ENCODE assay signal across 8 cellular contexts in genomic region chr3:180036678-180037455, GRCh38. TPM values are rescaled to one million over a fixed set of nuclear protein-coding genes. Genes with fewer than 3 reads are reported as not detected.
DNase-seq lines count a peak whose midpoint lies in the region; ATAC-seq and TF ChIP-seq lines count a peak whose summit lies in the region.

TSS of gene PEX5L (minus strand) at chr3:180036937. CDS start at chr3:180036599, 338 bp downstream.

- H2AFZ ChIP-seq in fibroblast of lung (ENCODE audit: low read length) = no peak within 1 kb of the TSS
- H2AFZ ChIP-seq in neural cell (ENCODE audit: low read depth, low read length) = peak within 1 kb of the TSS; percentile 51

- H3K79me2 ChIP-seq in fibroblast of lung (ENCODE audit: control insufficient read depth, insufficient read depth, low read length) (no peaks in the 10 kb centered on the region), neural cell (replicated peaks; ENCODE audit: insufficient read depth, low read length) (no peaks in the 10 kb centered on the region)

- no peaks in the 10 kb centered on the region for H4K20me1 ChIP-seq in fibroblast of lung (ENCODE audit: control insufficient read depth, extremely low read depth, insufficient read depth, low read length)
- no peaks in the 10 kb centered on the region for H4K20me1 ChIP-seq in neural cell (ENCODE audit: insufficient read depth)

- H3K27me3 Mint-ChIP-seq in activated B cell treated with CpG ODN at 0.5 μM for 24 hours = peaks cover 45% of the 10 kb centered on the region

- H3K36me3 ChIP-seq in fibroblast of lung (ENCODE audit: control insufficient read depth, insufficient read depth, low read length) = no peaks in the 10 kb centered on the region
- no peaks in the 10 kb centered on the region for H3K36me3 ChIP-seq in neural cell (ENCODE audit: insufficient read depth, low read length)

- H3F3A ChIP-seq in neural cell (ENCODE audit: insufficient read depth, low read length, poor library complexity, severe bottlenecking) = peaks cover 2% of the 10 kb centered on the region

- no peaks in the 10 kb centered on the region for H3K9me3 Mint-ChIP-seq in activated B cell treated with CpG ODN at 0.5 μM for 24 hours

- H3K4me3 ChIP-seq in fibroblast of lung (replicated peaks in 1 of 4; ENCODE audit: control extremely low read depth in 1 of 4, insufficient read depth in 1 of 4, low read depth in 3 of 4, low read length in 4 of 4) (peak within 1 kb of the TSS; percentile 10 to 62 (median 30)), neural cell (ENCODE audit: low read length) (peak within 1 kb of the TSS; percentile 81)

- no peaks in the 10 kb centered on the region for H3K4me1 ChIP-seq in fibroblast of lung (ENCODE audit: control insufficient read depth, extremely low read depth, insufficient read depth, low read length)

- TF ChIP-seq CTCF in activated B cell treated with CpG ODN at 0.5 μM for 24 hours (IDR thresholded peaks at IDR 0.05) (no peak), fibroblast of lung (conservative IDR thresholded peaks at IDR 0.05 in 1 of 2, IDR thresholded peaks at IDR 0.05 in 1 of 2; ENCODE audit: low read depth in 1 of 2, low read length in 2 of 2) (no peak), neural cell (IDR thresholded peaks at IDR 0.05; ENCODE audit: poor library complexity, severe bottlenecking) (no peak)

- no peaks in the 10 kb centered on the region for H3K9me2 ChIP-seq in neural cell (ENCODE audit: insufficient read depth, low read length)

- intact Hi-C loops in activated B cell treated with CpG ODN at 0.5 μM for 24 hours (cut with micrococcal nuclease) = no loop called here

- TF ChIP-seq RAD21 in neural cell (conservative IDR thresholded peaks at IDR 0.05) = peak; percentile 55

- H3K27ac Mint-ChIP-seq in activated B cell treated with CpG ODN at 0.5 μM for 24 hours = no peak within 1 kb of the TSS

- H3K9me3 ChIP-seq in fibroblast of lung (ENCODE audit: control insufficient read depth, insufficient read depth, low read depth, low read length) (no peaks in the 10 kb centered on the region), neural cell (ENCODE audit: low read length) (no peaks in the 10 kb centered on the region)

- H3K4me2 ChIP-seq in fibroblast of lung (ENCODE audit: extremely low read depth, insufficient read depth, low read length) (peak within 1 kb of the TSS; percentile 54), neural cell (ENCODE audit: low read length) (peak within 1 kb of the TSS; percentile 79)

- H3K27me3 ChIP-seq in fibroblast of lung (ENCODE audit: control insufficient read depth, insufficient read depth, low read length) (peaks cover 2% of the 10 kb centered on the region), neural cell (ENCODE audit: insufficient read depth, low read depth, low read length) (peaks cover 70% of the 10 kb centered on the region)

- H3K4me3 Mint-ChIP-seq in activated B cell treated with CpG ODN at 0.5 μM for 24 hours = peak within 1 kb of the TSS; percentile 33

- POLR2A ChIA-PET in activated B cell treated with CpG ODN at 0.5 μM for 24 hours (lab: Charles Lee) = no interaction called here

- DNase-seq in activated CD4-positive, alpha-beta T cell treated with anti-CD3 and anti-CD28 coated beads for 48 hours = peak; percentile 56
- no peak for DNase-seq in activated CD4-positive, alpha-beta T cell treated with anti-CD3 and anti-CD28 coated beads for 4 hours
- peak; percentile 75 for DNase-seq in NCI-H128 (lab: John Stamatoyannopoulos, UW; ENCODE audit: unreplicated experiment)
- no peak for DNase-seq in activated B cell treated with CpG ODN at 0.5 μM for 24 hours
- DNase-seq in fibroblast of lung (ENCODE audit: low read depth in 2 of 2) = peak; percentile 24 to 61
- no peak for DNase-seq in mesenteric fat pad (ENCODE audit: low spot score)

- H3K9ac ChIP-seq in fibroblast of lung (ENCODE audit: insufficient read depth, low read length) (no peak within 1 kb of the TSS), neural cell (ENCODE audit: low read length) (peak within 1 kb of the TSS; percentile 62)

- peaks cover 14% of the 10 kb centered on the region for H3K4me1 Mint-ChIP-seq in activated B cell treated with CpG ODN at 0.5 μM for 24 hours

- peak; percentile 27 for TF ChIP-seq EP300 in neural cell (conservative IDR thresholded peaks at IDR 0.05; ENCODE audit: poor library complexity, severe bottlenecking)

- no peaks in the 10 kb centered on the region for H3K36me3 Mint-ChIP-seq in activated B cell treated with CpG ODN at 0.5 μM for 24 hours (ENCODE audit: low read depth)

- CTCF ChIA-PET in activated B cell treated with CpG ODN at 0.5 μM for 24 hours (lab: Charles Lee) = no interaction called here

- H3K27ac ChIP-seq in fibroblast of lung (ENCODE audit: insufficient read depth, low read length) (no peak within 1 kb of the TSS), neural cell (ENCODE audit: low read length) (no peak within 1 kb of the TSS)

- ATAC-seq in HG02678 (IDR thresholded peaks at IDR 0.05; ENCODE audit: unreplicated experiment) (peak; percentile 87), activated B cell treated with CpG ODN at 0.5 μM for 24 hours (ENCODE audit: low read depth) (peak; percentile 28)

TF ChIP-seq in neural cell, 6 proteins besides CTCF, POLR2A, EP300 and RAD21:
- peak; percentile 75 for TF ChIP-seq REST (IDR thresholded peaks at IDR 0.05; ENCODE audit: borderline replicate concordance)
- TF ChIP-seq POLR2AphosphoS5 (IDR thresholded peaks at IDR 0.05) = peak; percentile 13
- TF ChIP-seq SMC3 (conservative IDR thresholded peaks at IDR 0.05; ENCODE audit: poor library complexity) = peak; percentile 51
- TF ChIP-seq MXI1 (conservative IDR thresholded peaks at IDR 0.05; ENCODE audit: poor library complexity, severe bottlenecking) = peak; percentile 58
- TF ChIP-seq EZH2 (IDR thresholded peaks at IDR 0.05; ENCODE audit: borderline replicate concordance, insufficient read depth, low read length, poor library complexity, severe bottlenecking) = no peak
- no peak for TF ChIP-seq TAF1 (IDR thresholded peaks at IDR 0.05; ENCODE audit: low read depth)

RNA-seq across cellular contexts. Expression of gene PEX5L, which starts in this region (rescaled TPM):
- total RNA-seq in activated B cell treated with CpG ODN at 0.5 μM for 24 hours = not detected in 2 replicates
- 0.51 and 5.9 TPM in 2 replicates for total RNA-seq in fibroblast of lung
- polyA plus RNA-seq in fibroblast of lung = 0.52 and 0.68 TPM in 2 replicates
- polyA plus RNA-seq in fibroblast of lung (2012) = 0.84 and 1.2 TPM in 2 replicates
- polyA minus RNA-seq in fibroblast of lung (ENCODE audit: low replicate concordance) = 0.04 TPM in 1 of 2 replicates, not detected in the other
- 0.38 and 1.0 TPM in 2 replicates for polyA plus RNA-seq in neural cell
- polyA minus RNA-seq in neural cell = 2.9 and 3.5 TPM in 2 replicates
- not detected for total RNA-seq in mesenteric fat pad

Comparison
In these comparisons a context has a peak if more than half of its experiments do, and no peak if none do; other contexts are left out.
1. DNase-seq: peak in activated CD4-positive, alpha-beta T cell treated with anti-CD3 and anti-CD28 coated beads for 48 hours (single experiment), NCI-H128 (single experiment) and fibroblast of lung (2 of 2); none in activated CD4-positive, alpha-beta T cell treated with anti-CD3 and anti-CD28 coated beads for 4 hours (0 of 2), activated B cell treated with CpG ODN at 0.5 μM for 24 hours (single experiment) and mesenteric fat pad (single experiment).
2. Peak in ATAC-seq in activated B cell treated with CpG ODN at 0.5 μM for 24 hours; RNA of the gene not detected or under 1 TPM.